ENCODE assay signal across 9 cellular contexts in the genomic region with DNA sequence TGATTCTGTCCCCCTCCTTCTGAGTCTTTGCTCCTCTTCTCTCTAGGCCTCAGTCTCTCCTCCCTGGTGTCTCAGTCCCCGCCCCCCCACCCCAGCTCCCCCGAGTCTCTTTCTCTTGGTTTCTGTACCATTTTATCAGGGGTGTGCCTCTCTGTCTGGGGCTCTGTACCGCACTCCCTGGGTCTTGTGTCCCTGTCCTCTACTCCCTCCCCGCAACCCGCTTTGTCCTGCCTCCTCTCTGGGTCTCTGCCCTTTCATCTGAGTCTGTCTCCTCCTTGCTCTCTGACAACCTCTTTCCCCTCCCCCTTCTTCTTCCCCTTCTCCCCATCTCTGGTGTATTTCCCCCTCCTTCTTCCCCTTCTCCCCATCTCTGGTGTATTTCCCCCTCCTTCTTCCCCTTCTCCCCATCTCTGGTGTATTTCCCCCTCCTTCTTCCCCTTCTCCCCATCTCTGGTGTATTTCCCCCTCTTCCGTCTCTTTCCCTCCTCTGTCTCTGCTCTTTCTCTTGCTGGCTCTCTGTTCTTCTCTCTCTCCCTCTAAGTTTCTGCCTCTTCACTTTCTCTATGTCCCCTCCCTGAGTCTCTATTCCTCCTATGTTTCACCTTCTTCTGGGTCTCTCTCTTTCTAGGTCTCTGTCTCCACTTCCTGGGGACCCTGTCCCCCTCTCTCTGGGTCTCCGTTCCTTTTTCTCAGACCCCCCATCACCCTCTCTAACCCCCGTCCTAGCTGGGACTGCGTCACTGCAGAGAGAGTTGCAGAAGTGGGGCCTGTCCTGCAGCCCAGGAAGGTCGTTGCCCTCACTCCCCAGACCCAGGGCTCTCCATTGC. TPM values are rescaled to one million over a fixed set of nuclear protein-coding genes. Genes with fewer than 3 reads are reported as not detected.
DNase-seq lines count a peak whose midpoint lies in the region; ATAC-seq and TF ChIP-seq lines count a peak whose summit lies in the region.
"Had no signal": no experiment of that assay in that cellular context is flagged by ENCODE, and none has a peak within 500 bp of the region (broad histone marks: within the 10 kb centered on the region; RNA-seq: fewer than 3 reads in every experiment).

No MANE protein-coding gene starts in this region.

- no peak overlapping the region for H3K9ac ChIP-seq in H9 (ENCODE audit: extremely low read depth, insufficient read length, low read length)

- peak overlapping the region; percentile 26 for H2BK12ac ChIP-seq in H9 (ENCODE audit: insufficient read length, low read depth, low read length)

- no peak overlapping the region for H3K23ac ChIP-seq in H9 (ENCODE audit: insufficient read length, low read depth, low read length)

- no peak for TF ChIP-seq CTCF in CD14-positive monocyte (IDR thresholded peaks at IDR 0.05)
- no peak for TF ChIP-seq CTCF in H9 (conservative IDR thresholded peaks at IDR 0.05)
- no peak for TF ChIP-seq CTCF in ascending aorta (IDR thresholded peaks at IDR 0.05)

- no peak overlapping the region for H3K56ac ChIP-seq in H9 (ENCODE audit: insufficient read length, low read depth, low read length)

- H3T11ph ChIP-seq in H9 (ENCODE audit: low read length) = no peak overlapping the region

- H3K4ac ChIP-seq in H9 (ENCODE audit: low read depth, low read length) = no peak overlapping the region; the same call in 1 of the 2 replicates

- no peaks in the 10 kb centered on the region for H4K20me1 ChIP-seq in H9 (ENCODE audit: control insufficient read depth, insufficient read depth, insufficient read length)

- peak overlapping the region; percentile 91 to 98 (median 94) for H3K27ac Mint-ChIP-seq in CD14-positive monocyte
- peak overlapping the region; percentile 54 to 98 (median 75); a peak in 6 of 7 replicates for H3K27ac Mint-ChIP-seq in H9
- peak overlapping the region; percentile 24 to 95 (median 74) for H3K27ac Mint-ChIP-seq in naive thymus-derived CD4-positive, alpha-beta T cell

- CTCF ChIA-PET in naive thymus-derived CD4-positive, alpha-beta T cell (lab: Charles Lee) = no interaction called here

- no peak overlapping the region for H4K5ac ChIP-seq in H9 (ENCODE audit: insufficient read length, low read depth, low read length)

- H3K27me3 Mint-ChIP-seq in CD14-positive monocyte (ENCODE audit: low read depth in 3 of 3) (peaks cover 24 to 32% (median 29%) of the 10 kb centered on the region in 3 donors), H9 (ENCODE audit: low read depth) (peaks cover 31% of the 10 kb centered on the region)
- peaks cover 18 to 61% (median 49%) of the 10 kb centered on the region in 5 donors for H3K27me3 Mint-ChIP-seq in naive thymus-derived CD4-positive, alpha-beta T cell

- H2BK5ac ChIP-seq in H9 (ENCODE audit: insufficient read length, low read length) = no peak overlapping the region

- no peaks in the 10 kb centered on the region for H3K36me3 ChIP-seq in ascending aorta
- H3K36me3 ChIP-seq in naive thymus-derived CD4-positive, alpha-beta T cell (ENCODE audit: control insufficient read depth in 2 of 3, insufficient read depth in 3 of 3, low read length in 3 of 3) = no peaks in the 10 kb centered on the region

- peaks cover 75% of the 10 kb centered on the region for H3K4me1 Mint-ChIP-seq in CD14-positive monocyte
- H3K4me1 Mint-ChIP-seq in H9 = peaks cover 47 to 57% of the 10 kb centered on the region in 2 experiments
- H3K4me1 Mint-ChIP-seq in naive thymus-derived CD4-positive, alpha-beta T cell = peaks cover 43 to 73% (median 66%) of the 10 kb centered on the region in 7 donors

- H3K9me3 Mint-ChIP-seq in CD14-positive monocyte = peaks cover 2 to 34% (median 26%) of the 10 kb centered on the region in 7 donors
- peaks cover 3 to 12% of the 10 kb centered on the region in 2 experiments; a peak in 3 of 5 replicates for H3K9me3 Mint-ChIP-seq in H9
- peaks cover 0 to 28% (median 10%) of the 10 kb centered on the region in 11 donors for H3K9me3 Mint-ChIP-seq in naive thymus-derived CD4-positive, alpha-beta T cell

- H2BK20ac ChIP-seq in H9 (ENCODE audit: low read depth, low read length, poor library complexity, severe bottlenecking) = no peak overlapping the region

- no peak overlapping the region for H3K14ac ChIP-seq in H9 (ENCODE audit: insufficient read depth, low read length)

- H4K8ac ChIP-seq in H9 (replicated peaks; ENCODE audit: insufficient read length, low read depth, low read length) = no peak overlapping the region

- H3K36me3 Mint-ChIP-seq in CD14-positive monocyte (peaks cover 32 to 37% of the 10 kb centered on the region in 2 donors), H9 (ENCODE audit: insufficient read depth in 1 of 3, low read depth in 3 of 3) (peaks cover 0 to 3% (median 0%) of the 10 kb centered on the region in 3 experiments; a peak in 2 of 7 replicates)
- peaks cover 0 to 19% (median 7%) of the 10 kb centered on the region in 5 donors for H3K36me3 Mint-ChIP-seq in naive thymus-derived CD4-positive, alpha-beta T cell

- H3K4me3 ChIP-seq in ascending aorta = peak overlapping the region; percentile 42 to 55
- H3K4me3 ChIP-seq in naive thymus-derived CD4-positive, alpha-beta T cell (ENCODE audit: low read length) = no peak overlapping the region

- no peaks in the 10 kb centered on the region for H3K79me2 ChIP-seq in H9 (ENCODE audit: insufficient read depth, low read length)

- H3K4me1 ChIP-seq in H9 (ENCODE audit: insufficient read depth, low read length) = peaks cover 6% of the 10 kb centered on the region; the same call in 1 of the 2 replicates
- peaks cover 0 to 13% of the 10 kb centered on the region in 2 donors for H3K4me1 ChIP-seq in ascending aorta
- peaks cover 36 to 55% of the 10 kb centered on the region in 2 donors for H3K4me1 ChIP-seq in naive thymus-derived CD4-positive, alpha-beta T cell (ENCODE audit: control insufficient read depth in 2 of 2, insufficient read depth in 2 of 2, low read length in 2 of 2)

- no peak overlapping the region for H2AK5ac ChIP-seq in H9 (ENCODE audit: insufficient read length, low read length)

- H3K27me3 ChIP-seq in H9 (ENCODE audit: insufficient read depth, low read length) = peaks cover 8% of the 10 kb centered on the region; the same call in 1 of the 2 replicates
- H3K27me3 ChIP-seq in ascending aorta = no peaks in the 10 kb centered on the region
- H3K27me3 ChIP-seq in naive thymus-derived CD4-positive, alpha-beta T cell (ENCODE audit: control insufficient read depth in 2 of 2, insufficient read depth in 2 of 2, low read length in 2 of 2) = peaks cover 15 to 28% of the 10 kb centered on the region in 2 donors

- intact Hi-C loops in CD14-positive monocyte (cut with micrococcal nuclease) (loop anchor here (1.0 to 2.0 kb wide), 2 partner anchors 10 to 17 kb away; no protein-coding TSS in a partner anchor), ascending aorta (cut with DNase I) (no loop called here)
- intact Hi-C loops in naive thymus-derived CD4-positive, alpha-beta T cell (cut with micrococcal nuclease) = loop anchor here (2.0 to 10.0 kb wide), 5 partner anchors 393 to 1263 kb away; a partner anchor contains a TSS

- no CpG with 5 or more reads among the region's 10 CpGs for WGBS in H9 (ENCODE audit: extremely low coverage, insufficient read length, low lambda C conversion rate)

- H3K9me3 ChIP-seq in H9 (ENCODE audit: control insufficient read depth, low read depth, low read length) = no peaks in the 10 kb centered on the region
- no peaks in the 10 kb centered on the region for H3K9me3 ChIP-seq in ascending aorta
- H3K9me3 ChIP-seq in naive thymus-derived CD4-positive, alpha-beta T cell (ENCODE audit: control insufficient read depth in 2 of 3, low read length in 3 of 3) = peaks cover 0 to 14% (median 0%) of the 10 kb centered on the region in 3 experiments

- H3K27ac ChIP-seq in H9 (ENCODE audit: insufficient read length, low read depth, low read length) = no peak overlapping the region
- H3K27ac ChIP-seq in ascending aorta = peak overlapping the region; percentile 0 to 24
- H3K27ac ChIP-seq in naive thymus-derived CD4-positive, alpha-beta T cell (ENCODE audit: low read depth, low read length) = peak overlapping the region; percentile 46

- no peak for ATAC-seq in naive thymus-derived CD4-positive, alpha-beta T cell
- no peak for ATAC-seq in HG03520 (IDR thresholded peaks at IDR 0.05; ENCODE audit: unreplicated experiment)
- ATAC-seq in HG03521 (IDR thresholded peaks at IDR 0.05; ENCODE audit: unreplicated experiment) = no peak

- H2BK120ac ChIP-seq in H9 (ENCODE audit: low read depth, low read length, poor library complexity, severe bottlenecking) = no peak overlapping the region

- peak overlapping the region; percentile 65 for H4K91ac ChIP-seq in H9 (ENCODE audit: insufficient read length, low read depth, low read length)

- H2BK15ac ChIP-seq in H9 (ENCODE audit: low read depth, low read length) = no peak overlapping the region

- POLR2A ChIA-PET in naive thymus-derived CD4-positive, alpha-beta T cell (lab: Charles Lee) = interaction anchor here (0.7 kb wide), 1 partner anchor 105 kb away, joined by 3 read pairs; no protein-coding TSS in a partner anchor

- H3K4me3 Mint-ChIP-seq in CD14-positive monocyte (peak overlapping the region; percentile 84 to 96), H9 (peak overlapping the region; percentile 89 to 94)
- H3K4me3 Mint-ChIP-seq in naive thymus-derived CD4-positive, alpha-beta T cell = peak overlapping the region; percentile 72 to 97 (median 85)

- peak overlapping the region; percentile 77 for H3K4me2 ChIP-seq in H9 (ENCODE audit: insufficient read depth, insufficient read length, low read length)

- DNase-seq in CD14-positive monocyte (ENCODE audit: low spot score) (no peak), H9 (peak; percentile 82), ascending aorta (ENCODE audit: low spot score in 2 of 2) (no peak), DMS79 (lab: John Stamatoyannopoulos, UW) (no peak), OCI-M2 (lab: John Stamatoyannopoulos, UW; ENCODE audit: unreplicated experiment) (no peak)
- no peak for DNase-seq in naive thymus-derived CD4-positive, alpha-beta T cell

- no peak overlapping the region for H2AFZ ChIP-seq in H9 (ENCODE audit: low read length)

- peaks cover 26% of the 10 kb centered on the region for H3K23me2 ChIP-seq in H9 (ENCODE audit: insufficient read length, low read depth, low read length, poor library complexity, severe bottlenecking)

- H3K18ac ChIP-seq in H9 (ENCODE audit: insufficient read length, low read depth, low read length) = no peak overlapping the region

- no peaks in the 10 kb centered on the region for H3K79me1 ChIP-seq in H9 (ENCODE audit: insufficient read depth, low read depth, low read length, poor library complexity, severe bottlenecking)

RNA-seq across cellular contexts. Expression of a gene that starts 2.2 kb away (rescaled TPM):
- under 1 TPM in 1 of 2 donors, not detected in 1; 0.04 TPM for polyA plus RNA-seq in CD14-positive monocyte
- total RNA-seq in H9 (2021) (15.2 and 17.3 TPM in 2 replicates), ascending aorta (3.8 TPM)
- 10 to 100 TPM in 1 of 5 experiments, 1 to 10 TPM in 4; 1.9 to 11.1 (median 2.4) TPM for total RNA-seq in naive thymus-derived CD4-positive, alpha-beta T cell
- not detected for polyA plus RNA-seq in naive thymus-derived CD4-positive, alpha-beta T cell
- total RNA-seq: IMR-90 had no signal

RNA-seq across cellular contexts. Expression of a gene that starts 34.0 kb away (rescaled TPM):
- polyA plus RNA-seq in CD14-positive monocyte = under 1 TPM; 0.27 to 0.52 TPM
- total RNA-seq in H9 (2021) (0.33 and 0.44 TPM in 2 replicates), ascending aorta (1.6 TPM)
- 1 to 10 TPM in 4 of 5 experiments, under 1 TPM in 1; 0.72 to 8.2 (median 4.5) TPM for total RNA-seq in naive thymus-derived CD4-positive, alpha-beta T cell
- 1 to 10 TPM; 1.2 to 1.6 TPM for polyA plus RNA-seq in naive thymus-derived CD4-positive, alpha-beta T cell
- total RNA-seq: IMR-90 had no signal

RNA-seq across cellular contexts. Expression of a gene that starts 44.9 kb away (rescaled TPM):
- 10 to 100 TPM; 77.1 to 78.9 TPM for polyA plus RNA-seq in CD14-positive monocyte
- total RNA-seq in H9 (2021) (33.2 and 35.8 TPM in 2 replicates), ascending aorta (150 TPM)
- total RNA-seq in naive thymus-derived CD4-positive, alpha-beta T cell = 100 to 1,000 TPM in 4 of 5 experiments, 10 to 100 TPM in 1; 66.6 to 284 (median 114) TPM
- 100 to 1,000 TPM in 1 of 2 donors, 10 to 100 TPM in 1; 82.7 to 128 TPM for polyA plus RNA-seq in naive thymus-derived CD4-positive, alpha-beta T cell

RNA-seq across cellular contexts. Expression of a gene that starts 52.7 kb away (rescaled TPM):
- polyA plus RNA-seq in CD14-positive monocyte = 10 to 100 TPM in 1 of 2 donors, 1 to 10 TPM in 1; 9.3 to 15.6 TPM
- total RNA-seq in H9 (2021) (165 and 178 TPM in 2 replicates), ascending aorta (22.9 TPM)
- total RNA-seq in naive thymus-derived CD4-positive, alpha-beta T cell = 100 to 1,000 TPM in 1 of 5 experiments, 10 to 100 TPM in 4; 26.0 to 110 (median 40.8) TPM
- 10 to 100 TPM; 30.5 to 44.3 TPM for polyA plus RNA-seq in naive thymus-derived CD4-positive, alpha-beta T cell
